ENCODE assay signal across 23 cellular contexts in genomic region chr18:13096232-13096631, GRCh38.
DNase-seq lines count a peak whose midpoint lies in the region; ATAC-seq, FAIRE-seq and TF ChIP-seq lines count a peak whose summit lies in the region.
"Had no signal": no experiment of that assay in that cellular context is flagged by ENCODE, and none has a peak within 500 bp of the region (broad histone marks: within the 10 kb centered on the region; RNA-seq: fewer than 3 reads in every experiment).

No MANE protein-coding gene starts in this region.

- H3K36me3 ChIP-seq in K562 (ENCODE audit: control insufficient read depth, insufficient read depth, low read length) (peaks cover 75% of the 10 kb centered on the region), gastrocnemius medialis (peaks cover 0 to 53% of the 10 kb centered on the region in 2 donors), WERI-Rb-1 (peaks cover 65% of the 10 kb centered on the region)

- no peaks in the 10 kb centered on the region for H3K27me3 Mint-ChIP-seq in activated naive CD4-positive, alpha-beta T cell treated with anti-CD3 and anti-CD28 coated beads, Interleukin-2, amount 10 ng/mL, durations not matched to agents 7 days and 5 days
- H3K27me3 Mint-ChIP-seq in activated naive CD4-positive, alpha-beta T cell treated with anti-CD3 and anti-CD28 coated beads for 36 hours (ENCODE audit: low read depth), result no peaks in the 10 kb centered on the region
- no peaks in the 10 kb centered on the region for H3K27me3 Mint-ChIP-seq in stimulated activated naive B cell treated with anti-CD40 and anti-IgM and Interleukin-4, amounts not matched to agents 10 μg/mL and 1 μg/mL and 100 μg/mL, for 72 hours
- H3K27me3 Mint-ChIP-seq: B cell; CD4-positive, alpha-beta T cell had no signal

- H3K4me2 ChIP-seq in A549 (no peak overlapping the region), K562 (ENCODE audit: insufficient read depth, low read length) (no peak overlapping the region)
- H3K4me2 ChIP-seq: BLaER1 treated with 17β-estradiol and CSF1 and Interleukin-3, amounts not matched to agents 10 nM and 100 nM had no signal

- no peak overlapping the region for H2AFZ ChIP-seq in K562 (ENCODE audit: low read depth, low read length)

- intact Hi-C loops in activated naive CD4-positive, alpha-beta T cell treated with anti-CD3 and anti-CD28 coated beads for 36 hours (cut with micrococcal nuclease), result no loop called here
- intact Hi-C loops in K562 (cut with micrococcal nuclease) (no loop called here), gastrocnemius medialis (cut with DNase I; ENCODE audit: low total_unique reads) (no loop called here)

- H3K79me2 ChIP-seq in K562 (ENCODE audit: control insufficient read depth, insufficient read depth, low read length), result no peaks in the 10 kb centered on the region

- CTCF ChIA-PET in activated naive CD4-positive, alpha-beta T cell treated with anti-CD3 and anti-CD28 coated beads, Interleukin-2, amount 10 ng/mL, durations not matched to agents 7 days and 5 days (lab: Charles Lee), result no interaction called here
- CTCF ChIA-PET in activated naive CD4-positive, alpha-beta T cell treated with anti-CD3 and anti-CD28 coated beads for 36 hours (lab: Charles Lee), result no interaction called here
- CTCF ChIA-PET in A549 (lab: Yijun Ruan, JAX) (no interaction called here), K562 (lab: Yijun Ruan, JAX; ENCODE audit: low intra/inter-chr PET ratio) (no interaction called here)

- peak overlapping the region; percentile 8 for H3K27ac Mint-ChIP-seq in activated naive CD4-positive, alpha-beta T cell treated with anti-CD3 and anti-CD28 coated beads, Interleukin-2, amount 10 ng/mL, durations not matched to agents 7 days and 5 days
- no peak overlapping the region for H3K27ac Mint-ChIP-seq in activated naive CD4-positive, alpha-beta T cell treated with anti-CD3 and anti-CD28 coated beads for 36 hours
- peak overlapping the region; percentile 32 for H3K27ac Mint-ChIP-seq in stimulated activated naive B cell treated with anti-CD40 and anti-IgM and Interleukin-4, amounts not matched to agents 10 μg/mL and 1 μg/mL and 100 μg/mL, for 72 hours
- H3K27ac Mint-ChIP-seq: B cell; CD4-positive, alpha-beta T cell; CD8-positive, alpha-beta T cell had no signal

- H3K27me3 ChIP-seq in K562 (ENCODE audit: control insufficient read depth in 2 of 2, insufficient read depth in 2 of 2, low read length in 2 of 2), result no peaks in the 10 kb centered on the region
- H3K27me3 ChIP-seq in gastrocnemius medialis, result no peaks in the 10 kb centered on the region
- H3K27me3 ChIP-seq in WERI-Rb-1 (ENCODE audit: insufficient read depth, low read depth, severe bottlenecking), result no peaks in the 10 kb centered on the region
- H3K27me3 ChIP-seq: BLaER1 treated with 17β-estradiol and CSF1 and Interleukin-3, amounts not matched to agents 10 nM and 100 nM had no signal

- no peak overlapping the region for H3K9ac ChIP-seq in K562 (ENCODE audit: insufficient read depth in 1 of 2, low read depth in 2 of 2, low read length in 2 of 2)
- H3K9ac ChIP-seq: BLaER1 treated with 17β-estradiol and CSF1 and Interleukin-3, amounts not matched to agents 10 nM and 100 nM had no signal

- no peak for DNase-seq in activated naive CD4-positive, alpha-beta T cell treated with anti-CD3 and anti-CD28 coated beads, Interleukin-2, amount 10 ng/mL, durations not matched to agents 7 days and 5 days
- no peak for DNase-seq in activated naive CD4-positive, alpha-beta T cell treated with anti-CD3 and anti-CD28 coated beads for 36 hours
- no peak for DNase-seq in A549 (ENCODE audit: low read depth in 1 of 2, low spot score in 1 of 2)
- no peak for DNase-seq in K562 (ENCODE audit: extremely low read depth in 1 of 4, low spot score in 3 of 4)
- no peak for DNase-seq in stimulated activated naive B cell treated with anti-CD40 and anti-IgM and Interleukin-4, amounts not matched to agents 10 μg/mL and 1 μg/mL and 100 μg/mL, for 72 hours
- no peak for DNase-seq in NK-92 treated with Interleukin-12 subunit alpha and Interleukin-12 subunit beta, amount 100 ng/mL, for 24 hours (lab: John Stamatoyannopoulos, UW)
- no peak for DNase-seq in gastrocnemius medialis
- DNase-seq in WERI-Rb-1, result no peak
- DNase-seq: ACHN; Caco-2; Calu3; CD4-positive, alpha-beta T cell; CD8-positive, alpha-beta T cell; DMS79 treated with DMSO at 0.1 percent for 48 hours; GF-D8 had no signal

- H3K9me3 ChIP-seq in A549 (no peaks in the 10 kb centered on the region), K562 (replicated peaks; ENCODE audit: control insufficient read depth, insufficient read depth, low read depth, low read length) (no peaks in the 10 kb centered on the region), gastrocnemius medialis (no peaks in the 10 kb centered on the region), WERI-Rb-1 (ENCODE audit: severe bottlenecking) (no peaks in the 10 kb centered on the region)
- H3K9me3 ChIP-seq: Caco-2 had no signal

- FAIRE-seq in A549 (lab: Jason Lieb, UNC) (no peak), K562 (lab: Jason Lieb, UNC) (no peak)
- FAIRE-seq: D721Med, G401.6, GM12891, GM19239 had no signal

- ATAC-seq in A549 (no peak), K562 (no peak), gastrocnemius medialis (no peak)
- ATAC-seq in stimulated activated naive B cell treated with anti-CD40 and anti-IgM and Interleukin-4, amounts not matched to agents 10 μg/mL and 1 μg/mL and 100 μg/mL, for 72 hours (replicated peaks), result no peak
- ATAC-seq: CD8-positive, alpha-beta T cell had no signal

- H4K20me1 ChIP-seq in K562 (replicated peaks; ENCODE audit: control insufficient read depth, insufficient read depth, low read length), result no peaks in the 10 kb centered on the region
- H4K20me1 ChIP-seq: BLaER1 treated with 17β-estradiol and CSF1 and Interleukin-3, amounts not matched to agents 10 nM and 100 nM had no signal

- no peaks in the 10 kb centered on the region for H3K4me1 Mint-ChIP-seq in activated naive CD4-positive, alpha-beta T cell treated with anti-CD3 and anti-CD28 coated beads, Interleukin-2, amount 10 ng/mL, durations not matched to agents 7 days and 5 days
- no peaks in the 10 kb centered on the region for H3K4me1 Mint-ChIP-seq in activated naive CD4-positive, alpha-beta T cell treated with anti-CD3 and anti-CD28 coated beads for 36 hours (ENCODE audit: low read depth)
- H3K4me1 Mint-ChIP-seq in stimulated activated naive B cell treated with anti-CD40 and anti-IgM and Interleukin-4, amounts not matched to agents 10 μg/mL and 1 μg/mL and 100 μg/mL, for 72 hours, result no peaks in the 10 kb centered on the region
- H3K4me1 Mint-ChIP-seq: B cell had no signal

- no peaks in the 10 kb centered on the region for H3K9me3 Mint-ChIP-seq in activated naive CD4-positive, alpha-beta T cell treated with anti-CD3 and anti-CD28 coated beads, Interleukin-2, amount 10 ng/mL, durations not matched to agents 7 days and 5 days
- no peaks in the 10 kb centered on the region for H3K9me3 Mint-ChIP-seq in activated naive CD4-positive, alpha-beta T cell treated with anti-CD3 and anti-CD28 coated beads for 36 hours
- no peaks in the 10 kb centered on the region for H3K9me3 Mint-ChIP-seq in stimulated activated naive B cell treated with anti-CD40 and anti-IgM and Interleukin-4, amounts not matched to agents 10 μg/mL and 1 μg/mL and 100 μg/mL, for 72 hours
- H3K9me3 Mint-ChIP-seq: CD4-positive, alpha-beta T cell; CD8-positive, alpha-beta T cell had no signal

- H3K4me3 ChIP-seq in A549 (no peak overlapping the region), K562 (no peak overlapping the region), gastrocnemius medialis (no peak overlapping the region), WERI-Rb-1 (ENCODE audit: low read depth, low read length) (no peak overlapping the region)
- H3K4me3 ChIP-seq: BLaER1 treated with 17β-estradiol and CSF1 and Interleukin-3, amounts not matched to agents 10 nM and 100 nM had no signal

- POLR2A ChIA-PET in A549 (lab: Yijun Ruan, JAX), result interaction anchor here (0.6 kb wide), 1 partner anchor 213 kb away, joined by 3 read pairs; no protein-coding TSS in a partner anchor
- POLR2A ChIA-PET in K562 (lab: Yijun Ruan, JAX), result interaction anchor here (1.1 kb wide), 1 partner anchor 11 kb away, joined by 3 read pairs; no protein-coding TSS in a partner anchor

- no peak for TF ChIP-seq RAD21 in A549 (conservative IDR thresholded peaks at IDR 0.05 in 1 of 2, IDR thresholded peaks at IDR 0.05 in 1 of 2)
- TF ChIP-seq RAD21 in K562 (CRISPR knock-in tag; conservative IDR thresholded peaks at IDR 0.05 in 1 of 2, IDR thresholded peaks at IDR 0.05 in 1 of 2), result no peak

- H3K9me1 ChIP-seq in K562 (ENCODE audit: control insufficient read depth, insufficient read depth, low read length), result no peaks in the 10 kb centered on the region

- H3K4me1 ChIP-seq in A549 (no peaks in the 10 kb centered on the region), K562 (replicated peaks in 1 of 2; ENCODE audit: control insufficient read depth in 2 of 2, insufficient read depth in 2 of 2, low read length in 2 of 2) (no peaks in the 10 kb centered on the region), gastrocnemius medialis (no peaks in the 10 kb centered on the region)
- H3K4me1 ChIP-seq: Caco-2 had no signal

- TF ChIP-seq POLR2A in A549 (IDR thresholded peaks at IDR 0.05; ENCODE audit: low read length), result no peak
- no peak for TF ChIP-seq POLR2A in K562 (conservative IDR thresholded peaks at IDR 0.05)
- no peak for TF ChIP-seq POLR2A in gastrocnemius medialis (IDR thresholded peaks at IDR 0.05)

- in situ Hi-C loops in K562 (cut with MboI), result no loop called here
- in situ Hi-C loops in gastrocnemius medialis (cut with MboI; ENCODE audit: low sequenced_read_pairs in 4 of 4), result no loop called here

- TF ChIP-seq CTCF in A549 (IDR thresholded peaks at IDR 0.05) (no peak), K562 (IDR thresholded peaks at IDR 0.05 in 2 of 3, conservative IDR thresholded peaks at IDR 0.05 in 1 of 3; ENCODE audit: insufficient read depth in 2 of 3, low read depth in 1 of 3, low read length in 3 of 3) (no peak), gastrocnemius medialis (IDR thresholded peaks at IDR 0.05 in 4 of 5, conservative IDR thresholded peaks at IDR 0.05 in 1 of 5) (no peak), WERI-Rb-1 (IDR thresholded peaks at IDR 0.05; ENCODE audit: low read depth, low read length) (no peak)

- peaks cover 57% of the 10 kb centered on the region for H3K36me3 Mint-ChIP-seq in activated naive CD4-positive, alpha-beta T cell treated with anti-CD3 and anti-CD28 coated beads, Interleukin-2, amount 10 ng/mL, durations not matched to agents 7 days and 5 days
- peaks cover 50% of the 10 kb centered on the region for H3K36me3 Mint-ChIP-seq in activated naive CD4-positive, alpha-beta T cell treated with anti-CD3 and anti-CD28 coated beads for 36 hours (ENCODE audit: low read depth)
- H3K36me3 Mint-ChIP-seq in stimulated activated naive B cell treated with anti-CD40 and anti-IgM and Interleukin-4, amounts not matched to agents 10 μg/mL and 1 μg/mL and 100 μg/mL, for 72 hours, result peaks cover 54 to 71% of the 10 kb centered on the region in 2 donors

- no peak overlapping the region for H3K4me3 Mint-ChIP-seq in activated naive CD4-positive, alpha-beta T cell treated with anti-CD3 and anti-CD28 coated beads, Interleukin-2, amount 10 ng/mL, durations not matched to agents 7 days and 5 days
- no peak overlapping the region for H3K4me3 Mint-ChIP-seq in activated naive CD4-positive, alpha-beta T cell treated with anti-CD3 and anti-CD28 coated beads for 36 hours
- no peak overlapping the region for H3K4me3 Mint-ChIP-seq in stimulated activated naive B cell treated with anti-CD40 and anti-IgM and Interleukin-4, amounts not matched to agents 10 μg/mL and 1 μg/mL and 100 μg/mL, for 72 hours
- H3K4me3 Mint-ChIP-seq: B cell; CD4-positive, alpha-beta T cell; CD8-positive, alpha-beta T cell had no signal

- WGBS in A549 (ENCODE audit: missing lambda C conversion rate), result 94% methylated on average over 9 of the region's 9 CpGs
- 99% methylated on average over 9 of the region's 9 CpGs for WGBS in K562 (ENCODE audit: insufficient coverage, low coverage, missing lambda C conversion rate)

- BruUV-seq in K562 (replicated peaks; lab: Mats Ljungman, UMichigan), result no TSS peak

- TF ChIP-seq EP300 in A549 (IDR thresholded peaks at IDR 0.05) (no peak), K562 (IDR thresholded peaks at IDR 0.05; ENCODE audit: low read length) (no peak)

- no peak overlapping the region for H3K27ac ChIP-seq in A549
- H3K27ac ChIP-seq in K562 (ENCODE audit: extremely low read depth, low read depth, low read length), result no peak overlapping the region
- H3K27ac ChIP-seq in gastrocnemius medialis, result no peak overlapping the region
- H3K27ac ChIP-seq in WERI-Rb-1, result no peak overlapping the region
- H3K27ac ChIP-seq: 22Rv1; BLaER1 treated with 17β-estradiol and CSF1 and Interleukin-3, amounts not matched to agents 10 nM and 100 nM; C4-2B had no signal
